1 cellular context compared by ENCODE assay signal in genomic region chr21:45022348-45022675, GRCh38.
TF ChIP-seq lines count a peak whose summit lies in the region.

No MANE protein-coding gene starts in this region.

TF ChIP-seq in IMR-90, 13 proteins besides CTCF, POLR2A, EP300 and RAD21:
- TF ChIP-seq, protein P1, sequence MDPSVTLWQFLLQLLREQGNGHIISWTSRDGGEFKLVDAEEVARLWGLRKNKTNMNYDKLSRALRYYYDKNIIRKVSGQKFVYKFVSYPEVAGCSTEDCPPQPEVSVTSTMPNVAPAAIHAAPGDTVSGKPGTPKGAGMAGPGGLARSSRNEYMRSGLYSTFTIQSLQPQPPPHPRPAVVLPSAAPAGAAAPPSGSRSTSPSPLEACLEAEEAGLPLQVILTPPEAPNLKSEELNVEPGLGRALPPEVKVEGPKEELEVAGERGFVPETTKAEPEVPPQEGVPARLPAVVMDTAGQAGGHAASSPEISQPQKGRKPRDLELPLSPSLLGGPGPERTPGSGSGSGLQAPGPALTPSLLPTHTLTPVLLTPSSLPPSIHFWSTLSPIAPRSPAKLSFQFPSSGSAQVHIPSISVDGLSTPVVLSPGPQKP (IDR thresholded peaks at IDR 0.05; ENCODE audit: borderline replicate concordance, low read depth, low read length): no peak
- TF ChIP-seq FOS (IDR thresholded peaks at IDR 0.05; ENCODE audit: low read depth, low read length) (no peak), CEBPB (IDR thresholded peaks at IDR 0.05; ENCODE audit: low read depth, low read length) (no peak), BHLHE40 (IDR thresholded peaks at IDR 0.05; ENCODE audit: low read depth, low read length) (no peak), MXI1 (IDR thresholded peaks at IDR 0.05; ENCODE audit: borderline replicate concordance, low read depth, low read length) (no peak), MAZ (IDR thresholded peaks at IDR 0.05; ENCODE audit: borderline replicate concordance, low read depth, low read length) (no peak)
